Comparison of ENCODE assay signal across 8 cellular contexts in the genomic region with DNA sequence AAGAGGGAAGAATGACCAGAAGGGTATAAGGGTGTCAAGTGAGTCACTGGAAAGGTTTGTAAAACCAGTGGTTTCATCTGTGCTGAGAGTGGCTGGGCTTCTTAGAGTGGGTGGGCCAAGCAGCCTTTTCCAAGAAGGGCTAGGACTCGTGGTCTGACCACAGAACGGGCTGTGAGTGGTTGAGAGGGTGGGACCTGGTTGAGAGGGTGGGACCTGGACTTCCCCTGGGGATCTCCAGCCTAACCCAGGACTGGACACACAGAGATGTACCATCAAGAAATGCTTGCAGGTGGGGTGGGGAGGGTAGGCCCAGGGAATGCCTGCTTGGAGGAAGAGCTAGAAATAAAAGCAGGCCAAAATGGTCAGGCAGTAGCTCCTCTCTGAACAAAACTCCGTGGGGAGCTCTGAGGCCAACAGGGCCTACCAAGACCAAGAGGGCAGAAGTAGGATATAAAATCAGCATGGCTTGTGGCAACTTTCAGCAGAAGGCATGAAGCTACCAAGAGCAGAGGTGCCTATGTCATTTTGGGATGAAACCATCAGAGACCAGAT.
DNase-seq lines count a peak whose midpoint lies in the region; ATAC-seq and TF ChIP-seq lines count a peak whose summit lies in the region.

No MANE protein-coding gene starts in this region.

- peak overlapping the region; percentile 76 for H3K4me3 Mint-ChIP-seq in activated T-helper 17 cell treated with anti-CD3 and anti-CD28 coated beads, Interleukin-2, amount 50 U/mL, for 72 hours

- peaks cover 45% of the 10 kb centered on the region for H3K4me1 Mint-ChIP-seq in activated T-helper 17 cell treated with anti-CD3 and anti-CD28 coated beads, Interleukin-2, amount 50 U/mL, for 72 hours

- peaks cover 33% of the 10 kb centered on the region; the same call in 1 of the 2 replicates for H4K20me1 ChIP-seq in DND-41 (ENCODE audit: insufficient read depth, low read length)

- H3K27me3 ChIP-seq in DND-41 (ENCODE audit: insufficient read depth, low read length, poor library complexity): no peaks in the 10 kb centered on the region

- peaks cover 43% of the 10 kb centered on the region for H3K36me3 Mint-ChIP-seq in activated T-helper 17 cell treated with anti-CD3 and anti-CD28 coated beads, Interleukin-2, amount 50 U/mL, for 72 hours (ENCODE audit: low read depth)

- H3K36me3 ChIP-seq in DND-41 (ENCODE audit: insufficient read depth, low read length): peaks cover 44% of the 10 kb centered on the region

- no peak overlapping the region for H2AFZ ChIP-seq in DND-41 (ENCODE audit: low read depth, low read length)

- no peaks in the 10 kb centered on the region for H3K9me3 ChIP-seq in DND-41 (ENCODE audit: insufficient read depth, low read length, severe bottlenecking)

- peaks cover 78% of the 10 kb centered on the region for H3K79me2 ChIP-seq in DND-41 (ENCODE audit: insufficient read depth, low read length)

- no peak overlapping the region for H3K4me3 ChIP-seq in DND-41 (ENCODE audit: low read depth in 1 of 2, low read length in 2 of 2)

- TF ChIP-seq CTCF in DND-41 (IDR thresholded peaks at IDR 0.05; ENCODE audit: borderline replicate concordance, extremely low read depth, low read length, poor library complexity, severe bottlenecking) (no peak), GM20000 (IDR thresholded peaks at IDR 0.05; ENCODE audit: extremely low read depth, missing control alignments) (no peak)

- ATAC-seq in DND-41 (ENCODE audit: insufficient read depth, low read depth) (peak; percentile 71), HG03565 (IDR thresholded peaks at IDR 0.05; ENCODE audit: unreplicated experiment) (peak; percentile 95)
- ATAC-seq in activated T-helper 17 cell treated with anti-CD3 and anti-CD28 coated beads, Interleukin-2, amount 50 U/mL, for 72 hours (replicated peaks): peak; percentile 98

- no peaks in the 10 kb centered on the region for H3K9me3 Mint-ChIP-seq in activated T-helper 17 cell treated with anti-CD3 and anti-CD28 coated beads, Interleukin-2, amount 50 U/mL, for 72 hours

- DNase-seq in DND-41 (peak; percentile 35), GM20000 (ENCODE audit: low spot score) (peak; percentile 80), NCI-H2196 treated with DMSO at 0.1 percent for 48 hours (lab: John Stamatoyannopoulos, UW; ENCODE audit: unreplicated experiment) (no peak), hepatic stellate cell (ENCODE audit: low spot score) (no peak), NCI-H1048 (lab: John Stamatoyannopoulos, UW) (no peak)
- peak in 3 of 4 experiments; percentile 7 to 66 (median 9) for DNase-seq in stimulated activated CD4-positive, alpha-beta T cell treated with anti-CD3 and anti-CD28 coated beads, Interleukin-1b, Interleukin-23, amount 100 ng/mL, for 24 hours (ENCODE audit: low read depth in 4 of 4, low spot score in 1 of 4)

- H3K9ac ChIP-seq in DND-41 (ENCODE audit: low read depth, low read length): no peak overlapping the region

- no peaks in the 10 kb centered on the region for H3K27me3 Mint-ChIP-seq in activated T-helper 17 cell treated with anti-CD3 and anti-CD28 coated beads, Interleukin-2, amount 50 U/mL, for 72 hours

- peak overlapping the region; percentile 96 for H3K27ac Mint-ChIP-seq in activated T-helper 17 cell treated with anti-CD3 and anti-CD28 coated beads, Interleukin-2, amount 50 U/mL, for 72 hours

- no peak overlapping the region for H3K4me2 ChIP-seq in DND-41 (ENCODE audit: insufficient read depth, low read length)

- H3K27ac ChIP-seq in DND-41 (ENCODE audit: low read length): no peak overlapping the region

- no peaks in the 10 kb centered on the region for H3K4me1 ChIP-seq in DND-41 (ENCODE audit: insufficient read depth, low read length)

Comparison
In these comparisons a context has a peak if more than half of its experiments do, and no peak if none do; other contexts are left out.
1. DNase-seq: peak in DND-41 (single experiment), GM20000 (single experiment) and stimulated activated CD4-positive, alpha-beta T cell treated with anti-CD3 and anti-CD28 coated beads, Interleukin-1b, Interleukin-23, amount 100 ng/mL, for 24 hours (3 of 4); none in NCI-H2196 treated with DMSO at 0.1 percent for 48 hours (single experiment), hepatic stellate cell (single experiment) and NCI-H1048 (single experiment).
2. Peak in every context shown above with its lines, with median percentiles within 50 percentile points of each other: ATAC-seq.